In genomic region chr7:100604976-100605911, GRCh38 we compare ENCODE assay signal across 2 cellular contexts.
TF ChIP-seq lines count a peak whose summit lies in the region.

No MANE protein-coding gene starts in this region.

TF ChIP-seq in liver, 16 proteins besides CTCF, POLR2A, EP300 and RAD21:
- TF ChIP-seq TAF1 (conservative IDR thresholded peaks at IDR 0.05) = no peak
- no peak for TF ChIP-seq YY1 (IDR thresholded peaks at IDR 0.05)
- TF ChIP-seq SP1 (IDR thresholded peaks at IDR 0.05) = peak; percentile 17
- peak; percentile 22 for TF ChIP-seq MAX (IDR thresholded peaks at IDR 0.05)
- peak in 1 of 2 donors; percentile 11 for TF ChIP-seq HNF4A (conservative IDR thresholded peaks at IDR 0.05)

TF ChIP-seq in HepG2, 621 proteins besides CTCF, POLR2A, EP300 and RAD21:
- no peak for TF ChIP-seq ZNF577 (CRISPR knock-in tag; IDR thresholded peaks at IDR 0.05; ENCODE audit: borderline replicate concordance, low read depth)
- TF ChIP-seq HIVEP1 (CRISPR knock-in tag; IDR thresholded peaks at IDR 0.05) = no peak
- no peak for TF ChIP-seq WIZ (CRISPR knock-in tag; IDR thresholded peaks at IDR 0.05)
- TF ChIP-seq TBX2 (CRISPR knock-in tag; IDR thresholded peaks at IDR 0.05; ENCODE audit: borderline replicate concordance) = no peak
- no peak for TF ChIP-seq GMEB1 (CRISPR knock-in tag; IDR thresholded peaks at IDR 0.05; ENCODE audit: borderline replicate concordance)
- TF ChIP-seq ZNF275 (CRISPR knock-in tag; IDR thresholded peaks at IDR 0.05; ENCODE audit: borderline replicate concordance) = no peak
- no peak for TF ChIP-seq ZNF841 (CRISPR knock-in tag; IDR thresholded peaks at IDR 0.05; ENCODE audit: borderline replicate concordance)
- TF ChIP-seq CCAR2 (optimal IDR thresholded peaks at IDR 0.05; ENCODE audit: low read depth, low read length) = no peak
- no peak for TF ChIP-seq ZNF225 (CRISPR knock-in tag; IDR thresholded peaks at IDR 0.05)
- no peak for TF ChIP-seq ZNF543 (CRISPR knock-in tag; IDR thresholded peaks at IDR 0.05)
- no peak for TF ChIP-seq ZNF432 (CRISPR knock-in tag; IDR thresholded peaks at IDR 0.05; ENCODE audit: borderline replicate concordance)
